ENCODE assay signal across 1 cellular context in the genomic region with DNA sequence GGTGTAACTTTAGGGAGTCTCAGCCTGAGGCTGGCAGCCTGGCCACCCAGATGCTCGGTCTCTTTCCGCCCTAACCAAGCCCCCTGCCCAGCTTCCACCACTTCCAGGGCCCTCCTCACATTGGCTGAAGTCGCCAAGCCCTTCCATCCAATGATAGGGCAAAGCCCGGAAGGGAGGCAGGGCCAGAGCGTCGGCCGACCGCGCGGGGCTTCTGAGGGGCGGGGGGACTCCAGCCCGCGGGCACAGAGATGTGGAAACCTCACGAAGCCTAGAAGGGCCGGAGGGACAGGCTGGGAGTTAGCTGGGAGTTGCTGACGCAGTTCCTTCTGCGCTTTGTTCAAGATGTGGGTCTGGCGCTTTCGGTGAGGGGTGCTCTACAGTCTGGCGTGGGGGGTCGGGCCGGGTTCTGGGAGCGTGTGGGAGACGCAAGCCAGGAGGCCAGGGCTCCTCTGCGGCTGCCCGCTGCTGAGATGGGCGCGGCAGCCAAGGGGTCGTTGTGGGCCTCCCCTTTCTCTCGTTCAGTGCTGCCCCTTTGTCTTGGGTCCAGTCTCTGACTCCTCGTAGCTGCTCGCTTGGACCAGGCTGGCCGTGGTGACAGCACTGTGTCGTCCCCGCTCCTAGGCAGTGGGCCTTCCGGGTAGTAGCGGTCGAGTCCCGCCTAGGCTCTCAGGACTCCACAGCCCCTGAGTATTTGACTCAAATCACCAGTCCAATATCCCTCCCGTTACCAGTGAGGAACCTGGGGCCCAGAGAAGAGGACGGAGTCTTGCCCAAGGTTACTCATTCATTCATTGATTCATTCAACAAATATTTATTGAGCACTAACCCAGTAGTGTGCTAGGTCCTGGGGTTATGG.
TF ChIP-seq lines count a peak whose summit lies in the region.

A gene (plus strand): TSS at position 319 of the 856 bp plus-strand sequence. CDS start 9,230 bp downstream, outside the sequence.

TF ChIP-seq in endothelial cell of umbilical vein, 7 proteins besides CTCF, POLR2A, EP300 and RAD21:
- TF ChIP-seq MYC (IDR thresholded peaks at IDR 0.05; ENCODE audit: low read depth, low read length) (no peak), FOS (IDR thresholded peaks at IDR 0.05; ENCODE audit: borderline replicate concordance, insufficient read depth, low read length) (no peak), POLR2AphosphoS5 (IDR thresholded peaks at IDR 0.05; ENCODE audit: insufficient read depth, low read depth, low read length) (no peak), JUN (IDR thresholded peaks at IDR 0.05; ENCODE audit: borderline replicate concordance, insufficient read depth, insufficient read length, low read depth) (no peak), GATA2 (IDR thresholded peaks at IDR 0.05; ENCODE audit: insufficient read depth, insufficient read length, low read depth, low read length) (no peak), EZH2 (IDR thresholded peaks at IDR 0.05; ENCODE audit: borderline replicate concordance, low read depth, low read length, severe bottlenecking) (no peak)
- TF ChIP-seq, protein P1, sequence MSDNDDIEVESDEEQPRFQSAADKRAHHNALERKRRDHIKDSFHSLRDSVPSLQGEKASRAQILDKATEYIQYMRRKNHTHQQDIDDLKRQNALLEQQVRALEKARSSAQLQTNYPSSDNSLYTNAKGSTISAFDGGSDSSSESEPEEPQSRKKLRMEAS (IDR thresholded peaks at IDR 0.05; ENCODE audit: insufficient read depth, insufficient read length), result no peak
